In genomic region chr16:69323428-69323827, GRCh38 we compare ENCODE assay signal across 15 cellular contexts. TPM values are rescaled to one million over a fixed set of nuclear protein-coding genes. Genes with fewer than 3 reads are reported as not detected.
"Had no signal": no experiment of that assay in that cellular context is flagged by ENCODE, and none has a peak within 500 bp of the region (broad histone marks: within the 10 kb centered on the region; RNA-seq: fewer than 3 reads in every experiment).

No MANE protein-coding gene starts in this region.

- H3K27ac Mint-ChIP-seq: activated CD4-positive, alpha-beta memory T cell treated with anti-CD3 and anti-CD28 coated beads for 36 hours; activated CD4-positive, alpha-beta T cell treated with anti-CD3 and anti-CD28 coated beads for 36 hours; endodermal cell; memory B cell; natural killer cell had no signal

- DNase-seq: activated CD4-positive, alpha-beta memory T cell treated with anti-CD3 and anti-CD28 coated beads for 36 hours; activated CD4-positive, alpha-beta T cell treated with anti-CD3 and anti-CD28 coated beads for 36 hours; activated naive CD4-positive, alpha-beta T cell treated with Interleukin-2 at 50 U/mL for 16 hours; endodermal cell; erythroblast; natural killer cell; small intestine; stomach; T-helper 2 cell had no signal

- H3K9me3 Mint-ChIP-seq: activated CD4-positive, alpha-beta memory T cell treated with anti-CD3 and anti-CD28 coated beads for 36 hours; endodermal cell; memory B cell; natural killer cell had no signal

- H3K27ac ChIP-seq: right atrium auricular region, stomach, thoracic aorta had no signal

- H3K27me3 Mint-ChIP-seq: activated CD4-positive, alpha-beta memory T cell treated with anti-CD3 and anti-CD28 coated beads for 36 hours; activated CD4-positive, alpha-beta T cell treated with anti-CD3 and anti-CD28 coated beads for 36 hours; memory B cell had no signal

- ATAC-seq: activated CD4-positive, alpha-beta T cell treated with anti-CD3 and anti-CD28 coated beads for 36 hours; natural killer cell had no signal

- H3K4me3 Mint-ChIP-seq: activated CD4-positive, alpha-beta memory T cell treated with anti-CD3 and anti-CD28 coated beads for 36 hours; activated CD4-positive, alpha-beta T cell treated with anti-CD3 and anti-CD28 coated beads for 36 hours; endodermal cell; memory B cell; natural killer cell had no signal

- H3K4me3 ChIP-seq: adrenal gland, dorsolateral prefrontal cortex, right atrium auricular region, stomach, thoracic aorta had no signal

- H3K9me3 ChIP-seq: adrenal gland, right atrium auricular region, stomach, thoracic aorta had no signal

- H3K27me3 ChIP-seq: adrenal gland, dorsolateral prefrontal cortex, right atrium auricular region, stomach had no signal

RNA-seq across cellular contexts. Expression of gene TMED6, which starts 28.2 kb away (rescaled TPM):
- total RNA-seq: right atrium auricular region, urinary bladder had no signal
